Comparison of ENCODE assay signal across 8 cellular contexts in genomic region chr9:134403682-134404301, GRCh38.
A peak's percentile ranks its signal among the peaks of the same experiment; 100 is the strongest.
DNase-seq lines count a peak whose midpoint lies in the region; ATAC-seq and TF ChIP-seq lines count a peak whose summit lies in the region.

No MANE protein-coding gene starts in this region.

- ATAC-seq in GM21825 (IDR thresholded peaks at IDR 0.05; ENCODE audit: unreplicated experiment): no peak
- no peak for ATAC-seq in GM21367 (IDR thresholded peaks at IDR 0.05; ENCODE audit: unreplicated experiment)

- no peak for TF ChIP-seq POLR2A in esophagus squamous epithelium (IDR thresholded peaks at IDR 0.05)

- no peaks in the 10 kb centered on the region for H3K9me3 ChIP-seq in esophagus squamous epithelium

- H3K27ac ChIP-seq in esophagus squamous epithelium: peak overlapping the region; percentile 48 to 91 (median 87)

- peak; percentile 70 for DNase-seq in activated effector memory CD4-positive, alpha-beta T cell treated with anti-CD3 and anti-CD28 coated beads, Interleukin-2, amount 50 U/mL, for 16 hours
- DNase-seq in activated effector memory CD4-positive, alpha-beta T cell treated with Interleukin-2 at 50 U/mL for 16 hours: no peak
- peak; percentile 48 for DNase-seq in activated CD4-positive, alpha-beta memory T cell treated with anti-CD3 and anti-CD28 coated beads for 36 hours
- DNase-seq in esophagus squamous epithelium (lab: John Stamatoyannopoulos, UW): no peak
- DNase-seq in posterior cingulate gyrus: peak in 8 of 10 donors; percentile 49 to 92 (median 61)
- no peak for DNase-seq in HPDE6-E6E7 (ENCODE audit: extremely low spot score)

- 20 to 26% methylated on average over 1 to 7 of the region's 17 CpGs for WGBS in esophagus squamous epithelium, 2 donors

- peaks cover 38% of the 10 kb centered on the region for H3K4me1 Mint-ChIP-seq in activated CD4-positive, alpha-beta memory T cell treated with anti-CD3 and anti-CD28 coated beads for 36 hours (ENCODE audit: low read depth)

- POLR2A ChIA-PET in activated CD4-positive, alpha-beta memory T cell treated with anti-CD3 and anti-CD28 coated beads for 36 hours (lab: Charles Lee): interaction anchor here (0.9 kb wide), 1 partner anchor 12 kb away, joined by 3 read pairs; no protein-coding TSS in a partner anchor

- no peak overlapping the region for H3K27ac Mint-ChIP-seq in activated CD4-positive, alpha-beta memory T cell treated with anti-CD3 and anti-CD28 coated beads for 36 hours

- H3K4me3 ChIP-seq in esophagus squamous epithelium: no peak overlapping the region

- TF ChIP-seq CTCF in esophagus squamous epithelium (IDR thresholded peaks at IDR 0.05): no peak

- H3K4me1 ChIP-seq in esophagus squamous epithelium: peaks cover 64 to 90% (median 67%) of the 10 kb centered on the region in 3 donors

- H3K36me3 ChIP-seq in esophagus squamous epithelium: peaks cover 0 to 46% (median 8%) of the 10 kb centered on the region in 3 donors

- peaks cover 8% of the 10 kb centered on the region for H3K9me3 Mint-ChIP-seq in activated CD4-positive, alpha-beta memory T cell treated with anti-CD3 and anti-CD28 coated beads for 36 hours

- peaks cover 4% of the 10 kb centered on the region for H3K36me3 Mint-ChIP-seq in activated CD4-positive, alpha-beta memory T cell treated with anti-CD3 and anti-CD28 coated beads for 36 hours

- peak overlapping the region; percentile 5 for H3K4me3 Mint-ChIP-seq in activated CD4-positive, alpha-beta memory T cell treated with anti-CD3 and anti-CD28 coated beads for 36 hours

- intact Hi-C loops in activated CD4-positive, alpha-beta memory T cell treated with anti-CD3 and anti-CD28 coated beads for 36 hours (cut with micrococcal nuclease): no loop called here
- intact Hi-C loops in esophagus squamous epithelium (cut with DNase I): no loop called here
- intact Hi-C loops in posterior cingulate gyrus (cut with DNase I): no loop called here

- no peaks in the 10 kb centered on the region for H3K27me3 ChIP-seq in esophagus squamous epithelium

- no peaks in the 10 kb centered on the region for H3K27me3 Mint-ChIP-seq in activated CD4-positive, alpha-beta memory T cell treated with anti-CD3 and anti-CD28 coated beads for 36 hours

- CTCF ChIA-PET in activated CD4-positive, alpha-beta memory T cell treated with anti-CD3 and anti-CD28 coated beads for 36 hours (lab: Charles Lee): interaction anchor here (1.0 to 2.1 kb wide), 3 partner anchors 40 to 233 kb away, joined by 3 to 8 read pairs (median 3); no protein-coding TSS in a partner anchor

Comparison
In these comparisons a context has a peak if more than half of its experiments do, and no peak if none do; other contexts are left out.
1. DNase-seq: peak in activated effector memory CD4-positive, alpha-beta T cell treated with anti-CD3 and anti-CD28 coated beads, Interleukin-2, amount 50 U/mL, for 16 hours (single experiment), activated CD4-positive, alpha-beta memory T cell treated with anti-CD3 and anti-CD28 coated beads for 36 hours (single experiment) and posterior cingulate gyrus (8 of 10); none in activated effector memory CD4-positive, alpha-beta T cell treated with Interleukin-2 at 50 U/mL for 16 hours (single experiment), esophagus squamous epithelium (single experiment) and HPDE6-E6E7 (single experiment).